In the genomic region with DNA sequence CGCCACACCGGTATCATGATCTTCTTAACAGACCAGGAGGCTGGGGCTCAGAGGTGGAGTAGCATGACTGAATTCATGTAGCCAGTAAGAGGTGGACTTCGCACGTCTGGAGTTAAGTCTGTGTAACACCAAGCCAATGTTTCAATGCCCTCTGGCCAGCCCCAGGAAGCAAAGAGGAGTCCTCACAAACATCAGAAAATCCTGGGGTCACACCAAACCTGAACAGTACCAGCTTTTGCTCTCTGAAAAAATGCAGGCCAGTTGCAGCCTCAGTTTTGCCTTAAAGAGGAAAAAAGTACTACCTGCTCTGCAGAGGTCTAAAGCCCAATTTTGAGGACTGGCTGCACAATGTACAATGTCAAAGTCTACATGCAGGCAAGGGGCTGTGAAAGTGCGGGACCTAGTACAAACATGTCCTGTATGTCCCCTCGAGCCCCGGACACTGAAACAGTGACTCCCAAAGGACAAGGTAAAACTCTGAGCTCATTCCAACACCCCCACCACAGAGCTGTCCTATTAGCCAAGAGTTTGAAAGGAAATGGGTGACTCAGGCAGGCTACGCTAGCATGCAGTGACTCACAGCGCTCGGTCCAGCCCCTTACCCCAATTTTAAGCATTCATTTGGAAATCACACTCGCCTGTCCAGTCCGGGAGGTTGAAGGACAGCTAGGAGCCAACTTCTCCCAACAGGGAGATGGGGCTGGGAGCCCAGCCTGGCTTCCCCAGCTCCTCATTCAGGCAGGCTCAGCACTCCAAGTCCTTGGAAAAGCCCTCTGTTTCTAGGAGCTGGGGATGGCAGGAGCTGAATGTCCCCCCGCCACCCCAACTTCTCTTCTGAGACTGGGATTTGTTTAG, we compare ENCODE assay signal across 1 cellular context.
TF ChIP-seq lines count a peak whose summit lies in the region.

No MANE protein-coding gene starts in this region.

TF ChIP-seq in HepG2, 621 proteins besides CTCF, POLR2A, EP300 and RAD21 (continued from another document and continues in another):
- TF ChIP-seq ZNF577 (CRISPR knock-in tag; IDR thresholded peaks at IDR 0.05; ENCODE audit: borderline replicate concordance, low read depth) (no peak), ZNF550 (CRISPR knock-in tag; IDR thresholded peaks at IDR 0.05; ENCODE audit: borderline replicate concordance) (0 out of 2 replicates have a peak, but pooled peaks have one; percentile 48), ZNF383 (CRISPR knock-in tag; IDR thresholded peaks at IDR 0.05; ENCODE audit: borderline replicate concordance) (no peak), ZNF530 (CRISPR knock-in tag; IDR thresholded peaks at IDR 0.05; ENCODE audit: low read depth) (no peak), ARNT (IDR thresholded peaks at IDR 0.05) (no peak), REPIN1 (CRISPR knock-in tag; IDR thresholded peaks at IDR 0.05; ENCODE audit: borderline replicate concordance, low read depth) (peak; percentile 80; the same call in 1 of the 2 replicates), RXRA (CRISPR knock-in tag; IDR thresholded peaks at IDR 0.05) (peak; percentile 43), ZNF136 (CRISPR knock-in tag; IDR thresholded peaks at IDR 0.05; ENCODE audit: low read depth) (no peak), ZNF543 (CRISPR knock-in tag; IDR thresholded peaks at IDR 0.05) (peak; percentile 87), ZNF350 (CRISPR knock-in tag; IDR thresholded peaks at IDR 0.05; ENCODE audit: borderline replicate concordance, low read depth) (peak; percentile 80), ZNF547 (CRISPR knock-in tag; IDR thresholded peaks at IDR 0.05) (peak; percentile 18; the same call in 1 of the 2 replicates), ZNF225 (CRISPR knock-in tag; IDR thresholded peaks at IDR 0.05) (peak; percentile 29; the same call in 1 of the 2 replicates), ZNF207 (IDR thresholded peaks at IDR 0.05; ENCODE audit: borderline replicate concordance) (no peak), RORA (CRISPR knock-in tag; IDR thresholded peaks at IDR 0.05) (peak; percentile 56; the same call in 1 of the 2 replicates), ARID5B (CRISPR knock-in tag; IDR thresholded peaks at IDR 0.05) (peak; percentile 67), ZNF775 (CRISPR knock-in tag; IDR thresholded peaks at IDR 0.05; ENCODE audit: borderline replicate concordance) (no peak), HOMEZ (CRISPR knock-in tag; IDR thresholded peaks at IDR 0.05; ENCODE audit: low read depth) (peak; percentile 54; the same call in 1 of the 2 replicates), RNF2 (conservative IDR thresholded peaks at IDR 0.05; ENCODE audit: low read depth) (no peak), ZNF7 (CRISPR knock-in tag; IDR thresholded peaks at IDR 0.05) (no peak), AHDC1 (CRISPR knock-in tag; IDR thresholded peaks at IDR 0.05; ENCODE audit: borderline replicate concordance) (peak; percentile 83), THYN1 (CRISPR knock-in tag; IDR thresholded peaks at IDR 0.05; ENCODE audit: borderline replicate concordance, low read depth) (peak; percentile 31; the same call in 1 of the 2 replicates), MED13 (CRISPR knock-in tag; IDR thresholded peaks at IDR 0.05) (no peak; the same call in 1 of the 2 replicates), PHF20 (CRISPR knock-in tag; IDR thresholded peaks at IDR 0.05) (peak; percentile 44; the same call in 1 of the 2 replicates), ZNF839 (CRISPR knock-in tag; IDR thresholded peaks at IDR 0.05; ENCODE audit: borderline replicate concordance) (no peak), TBL1XR1 (IDR thresholded peaks at IDR 0.05; ENCODE audit: borderline replicate concordance, low read length, partially characterized antibody) (peak; percentile 45), ZNF703 (CRISPR knock-in tag; IDR thresholded peaks at IDR 0.05; ENCODE audit: borderline replicate concordance) (no peak), JUND (CRISPR knock-in tag; IDR thresholded peaks at IDR 0.05) (peak; percentile 89), PAX8 (CRISPR knock-in tag; IDR thresholded peaks at IDR 0.05; ENCODE audit: borderline replicate concordance) (0 out of 2 replicates have a peak, but pooled peaks have one; percentile 73), ZFYVE20 (CRISPR knock-in tag; IDR thresholded peaks at IDR 0.05; ENCODE audit: borderline replicate concordance, low read depth) (no peak), DPF2 (CRISPR knock-in tag; IDR thresholded peaks at IDR 0.05; ENCODE audit: borderline replicate concordance, low read depth) (peak; percentile 69; the same call in 1 of the 2 replicates), ONECUT2 (CRISPR knock-in tag; IDR thresholded peaks at IDR 0.05) (no peak), EHMT2 (IDR thresholded peaks at IDR 0.05; ENCODE audit: borderline replicate concordance, low read depth, low read length) (no peak), ZNF280B (CRISPR knock-in tag; IDR thresholded peaks at IDR 0.05; ENCODE audit: borderline replicate concordance) (peak; percentile 24; the same call in 1 of the 2 replicates), KLF13 (CRISPR knock-in tag; IDR thresholded peaks at IDR 0.05) (no peak), WIZ (CRISPR knock-in tag; IDR thresholded peaks at IDR 0.05) (no peak), HNRNPH1 (optimal IDR thresholded peaks at IDR 0.05; ENCODE audit: low read depth, low read length) (no peak), MIER3 (CRISPR knock-in tag; IDR thresholded peaks at IDR 0.05; ENCODE audit: borderline replicate concordance) (peak; percentile 46; the same call in 1 of the 2 replicates), ZBTB3 (CRISPR knock-in tag; IDR thresholded peaks at IDR 0.05; ENCODE audit: borderline replicate concordance, low read depth) (no peak), NKX3-1 (CRISPR knock-in tag; IDR thresholded peaks at IDR 0.05) (no peak), ZNF75D (CRISPR knock-in tag; IDR thresholded peaks at IDR 0.05; ENCODE audit: borderline replicate concordance) (no peak), ZNF841 (CRISPR knock-in tag; IDR thresholded peaks at IDR 0.05; ENCODE audit: borderline replicate concordance) (no peak)
- TF ChIP-seq, protein P1, sequence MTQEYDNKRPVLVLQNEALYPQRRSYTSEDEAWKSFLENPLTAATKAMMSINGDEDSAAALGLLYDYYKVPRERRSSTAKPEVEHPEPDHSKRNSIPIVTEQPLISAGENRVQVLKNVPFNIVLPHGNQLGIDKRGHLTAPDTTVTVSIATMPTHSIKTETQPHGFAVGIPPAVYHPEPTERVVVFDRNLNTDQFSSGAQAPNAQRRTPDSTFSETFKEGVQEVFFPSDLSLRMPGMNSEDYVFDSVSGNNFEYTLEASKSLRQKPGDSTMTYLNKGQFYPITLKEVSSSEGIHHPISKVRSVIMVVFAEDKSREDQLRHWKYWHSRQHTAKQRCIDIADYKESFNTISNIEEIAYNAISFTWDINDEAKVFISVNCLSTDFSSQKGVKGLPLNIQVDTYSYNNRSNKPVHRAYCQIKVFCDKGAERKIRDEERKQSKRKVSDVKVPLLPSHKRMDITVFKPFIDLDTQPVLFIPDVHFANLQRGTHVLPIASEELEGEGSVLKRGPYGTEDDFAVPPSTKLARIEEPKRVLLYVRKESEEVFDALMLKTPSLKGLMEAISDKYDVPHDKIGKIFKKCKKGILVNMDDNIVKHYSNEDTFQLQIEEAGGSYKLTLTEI (CRISPR knock-in tag; conservative IDR thresholded peaks at IDR 0.05), result no peak
- TF ChIP-seq, protein P2, sequence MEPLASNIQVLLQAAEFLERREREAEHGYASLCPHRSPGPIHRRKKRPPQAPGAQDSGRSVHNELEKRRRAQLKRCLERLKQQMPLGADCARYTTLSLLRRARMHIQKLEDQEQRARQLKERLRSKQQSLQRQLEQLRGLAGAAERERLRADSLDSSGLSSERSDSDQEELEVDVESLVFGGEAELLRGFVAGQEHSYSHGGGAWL (CRISPR knock-in tag; IDR thresholded peaks at IDR 0.05), result peak; percentile 19; the same call in 1 of the 2 replicates
- TF ChIP-seq, protein P3, sequence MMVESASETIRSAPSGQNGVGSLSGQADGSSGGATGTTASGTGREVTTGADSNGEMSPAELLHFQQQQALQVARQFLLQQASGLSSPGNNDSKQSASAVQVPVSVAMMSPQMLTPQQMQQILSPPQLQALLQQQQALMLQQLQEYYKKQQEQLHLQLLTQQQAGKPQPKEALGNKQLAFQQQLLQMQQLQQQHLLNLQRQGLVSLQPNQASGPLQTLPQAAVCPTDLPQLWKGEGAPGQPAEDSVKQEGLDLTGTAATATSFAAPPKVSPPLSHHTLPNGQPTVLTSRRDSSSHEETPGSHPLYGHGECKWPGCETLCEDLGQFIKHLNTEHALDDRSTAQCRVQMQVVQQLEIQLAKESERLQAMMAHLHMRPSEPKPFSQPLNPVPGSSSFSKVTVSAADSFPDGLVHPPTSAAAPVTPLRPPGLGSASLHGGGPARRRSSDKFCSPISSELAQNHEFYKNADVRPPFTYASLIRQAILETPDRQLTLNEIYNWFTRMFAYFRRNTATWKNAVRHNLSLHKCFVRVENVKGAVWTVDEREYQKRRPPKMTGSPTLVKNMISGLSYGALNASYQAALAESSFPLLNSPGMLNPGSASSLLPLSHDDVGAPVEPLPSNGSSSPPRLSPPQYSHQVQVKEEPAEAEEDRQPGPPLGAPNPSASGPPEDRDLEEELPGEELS (CRISPR knock-in tag; IDR thresholded peaks at IDR 0.05), result peak; percentile 77
